In genomic region chr10:15879058-15879457, GRCh38 we compare ENCODE assay signal across 8 cellular contexts. TPM values are rescaled to one million over a fixed set of nuclear protein-coding genes. Genes with fewer than 3 reads are reported as not detected.
DNase-seq lines count a peak whose midpoint lies in the region; ATAC-seq and TF ChIP-seq lines count a peak whose summit lies in the region.

No MANE protein-coding gene starts in this region.

- no peak overlapping the region for H3K9ac ChIP-seq in Loucy (ENCODE audit: low read depth, low read length, poor library complexity, severe bottlenecking)

- peaks cover 2% of the 10 kb centered on the region for H3K4me1 ChIP-seq in Loucy (ENCODE audit: insufficient read depth, low read length, poor library complexity, severe bottlenecking)

- H3K4me3 ChIP-seq in Loucy (ENCODE audit: low read length, poor library complexity, severe bottlenecking), result no peak overlapping the region
- H3K4me3 ChIP-seq in kidney epithelial cell (ENCODE audit: low read depth, low read length), result no peak overlapping the region

- ATAC-seq in HG02571 (IDR thresholded peaks at IDR 0.05; ENCODE audit: unreplicated experiment), result no peak

- H3K9me2 ChIP-seq in Loucy (replicated peaks; ENCODE audit: low read depth, low read length), result no peaks in the 10 kb centered on the region

- no peaks in the 10 kb centered on the region for H3K9me3 ChIP-seq in Loucy (ENCODE audit: insufficient read depth, low read depth, low read length)

- peak; percentile 33 for DNase-seq in NCI-H2107 treated with DMSO at 0.1 percent for 48 hours (lab: John Stamatoyannopoulos, UW; ENCODE audit: unreplicated experiment)
- DNase-seq in NCI-H2107 (lab: John Stamatoyannopoulos, UW), result no peak
- DNase-seq in amniotic stem cell (lab: John Stamatoyannopoulos, UW), result peak; percentile 0
- DNase-seq in kidney epithelial cell (ENCODE audit: low read depth), result no peak
- DNase-seq in NCI-H187 treated with DMSO at 0.1 percent for 48 hours (lab: John Stamatoyannopoulos, UW), result no peak
- DNase-seq in activated T-cell treated with anti-CD3 and anti-CD28 coated beads, Interleukin-2, amount 50 U/mL, for 48 hours, result no peak

- H2AFZ ChIP-seq in Loucy (ENCODE audit: low read length), result no peak overlapping the region

- no peak overlapping the region for H3K4me2 ChIP-seq in Loucy (ENCODE audit: low read depth, low read length, poor library complexity, severe bottlenecking)

- TF ChIP-seq CTCF in Loucy (conservative IDR thresholded peaks at IDR 0.05; ENCODE audit: low read length) (peak; percentile 92), kidney epithelial cell (IDR thresholded peaks at IDR 0.05; ENCODE audit: insufficient read depth, low read length, poor library complexity, severe bottlenecking) (peak; percentile 56)

- H3K27me3 ChIP-seq in Loucy (ENCODE audit: insufficient read depth, low read length, poor library complexity, severe bottlenecking) (no peaks in the 10 kb centered on the region), kidney epithelial cell (ENCODE audit: control insufficient read depth, insufficient read depth, low read length) (peaks cover 3% of the 10 kb centered on the region)

- no peaks in the 10 kb centered on the region for H4K20me1 ChIP-seq in Loucy (ENCODE audit: insufficient read depth, low read length, poor library complexity, severe bottlenecking)

- H3K36me3 ChIP-seq in Loucy (ENCODE audit: insufficient read depth, low read length) (no peaks in the 10 kb centered on the region), kidney epithelial cell (ENCODE audit: control insufficient read depth, insufficient read depth, low read length) (no peaks in the 10 kb centered on the region)

- H3K79me2 ChIP-seq in Loucy (ENCODE audit: insufficient read depth, low read length), result no peaks in the 10 kb centered on the region

- H3F3A ChIP-seq in Loucy (ENCODE audit: low read depth), result no peaks in the 10 kb centered on the region

RNA-seq across cellular contexts. Expression of gene MINDY3, which starts 18.8 kb away (rescaled TPM):
- total RNA-seq in kidney epithelial cell, result 19.4 and 22.2 TPM in 2 replicates

Comparison
In these comparisons a context has a peak if more than half of its experiments do, and no peak if none do; other contexts are left out.
1. DNase-seq: peak in NCI-H2107 treated with DMSO at 0.1 percent for 48 hours (single experiment) and amniotic stem cell (single experiment); none in NCI-H2107 (single experiment), kidney epithelial cell (single experiment), NCI-H187 treated with DMSO at 0.1 percent for 48 hours (single experiment) and activated T-cell treated with anti-CD3 and anti-CD28 coated beads, Interleukin-2, amount 50 U/mL, for 48 hours (0 of 2).